ENCODE assay signal across 11 cellular contexts in genomic region chr19:2254052-2254872, GRCh38. TPM values are rescaled to one million over a fixed set of nuclear protein-coding genes. Genes with fewer than 3 reads are reported as not detected.
A peak's percentile ranks its signal among the peaks of the same experiment; 100 is the strongest.
DNase-seq lines count a peak whose midpoint lies in the region; ATAC-seq and TF ChIP-seq lines count a peak whose summit lies in the region.
"Had no signal": no experiment of that assay in that cellular context is flagged by ENCODE, and none has a peak within 500 bp of the region (broad histone marks: within the 10 kb centered on the region; RNA-seq: fewer than 3 reads in every experiment).

No MANE protein-coding gene starts in this region.

- WGBS in liver: 67% methylated on average over 21 of the region's 21 CpGs

- TF ChIP-seq CTCF in AG09319 (IDR thresholded peaks at IDR 0.05; ENCODE audit: low read depth, low read length) (peak; percentile 18), GM12865 (IDR thresholded peaks at IDR 0.05; ENCODE audit: insufficient read depth, low read depth, low read length, missing control alignments) (peak; percentile 8), liver (IDR thresholded peaks at IDR 0.05; ENCODE audit: low read depth, low read length, missing input control) (peak; percentile 7)

- no peak overlapping the region for H3K27ac Mint-ChIP-seq in central memory CD8-positive, alpha-beta T cell (ENCODE audit: low read depth)

- H3K4me1 Mint-ChIP-seq in central memory CD8-positive, alpha-beta T cell: peaks cover 8% of the 10 kb centered on the region

- intact Hi-C loops in sciatic nerve (cut with DNase I): no loop called here

- peaks cover 0 to 27% (median 1%) of the 10 kb centered on the region in 4 donors for H3K27me3 ChIP-seq in liver (ENCODE audit: control insufficient read depth in 4 of 4, insufficient read depth in 4 of 4, low read length in 3 of 4)

- H3K9me3 Mint-ChIP-seq in central memory CD8-positive, alpha-beta T cell: no peaks in the 10 kb centered on the region

- no peak for ATAC-seq in central memory CD8-positive, alpha-beta T cell (replicated peaks; ENCODE audit: extremely low read depth, poor library complexity, severe bottlenecking)
- no peak for ATAC-seq in GM18517 (IDR thresholded peaks at IDR 0.05; ENCODE audit: unreplicated experiment)
- no peak for ATAC-seq in GM21390 (IDR thresholded peaks at IDR 0.05; ENCODE audit: unreplicated experiment)
- no peak for ATAC-seq in HG03520 (IDR thresholded peaks at IDR 0.05; ENCODE audit: unreplicated experiment)
- ATAC-seq in sciatic nerve: no peak

- H3K27ac ChIP-seq in liver (ENCODE audit: low read depth in 1 of 2, low read length in 2 of 2): no peak overlapping the region

- H3K4me3 ChIP-seq in GM12865 (ENCODE audit: low read depth, low read length) (no peak overlapping the region), liver (ENCODE audit: low read depth in 1 of 3, low read length in 3 of 3) (no peak overlapping the region)

- H3K9ac ChIP-seq in liver (ENCODE audit: low read depth in 1 of 2, low read length in 2 of 2): no peak overlapping the region

- DNase-seq in AG09319 (ENCODE audit: extremely low read depth, low read depth) (no peak), GM12865 (ENCODE audit: low read depth) (no peak), sciatic nerve (ENCODE audit: low spot score) (no peak)
- DNase-seq in central memory CD8-positive, alpha-beta T cell (ENCODE audit: low spot score in 2 of 2): no peak
- DNase-seq: OCI-M1 had no signal

- no peaks in the 10 kb centered on the region for H3K36me3 ChIP-seq in liver (ENCODE audit: control insufficient read depth in 4 of 4, insufficient read depth in 3 of 4, low read depth in 1 of 4, low read length in 3 of 4)

- H3K4me3 Mint-ChIP-seq in central memory CD8-positive, alpha-beta T cell: peak overlapping the region; percentile 67

- TF ChIP-seq RAD21 in liver (IDR thresholded peaks at IDR 0.05): peak in 1 of 2 donors; percentile 49

- no peaks in the 10 kb centered on the region for H3K27me3 Mint-ChIP-seq in central memory CD8-positive, alpha-beta T cell

- H3K36me3 Mint-ChIP-seq in central memory CD8-positive, alpha-beta T cell (ENCODE audit: insufficient read depth): peaks cover 14% of the 10 kb centered on the region

- peaks cover 11 to 46% (median 26%) of the 10 kb centered on the region in 4 donors for H3K4me1 ChIP-seq in liver (ENCODE audit: control insufficient read depth in 4 of 4, insufficient read depth in 4 of 4, low read length in 3 of 4)

- H3K9me3 ChIP-seq in liver (ENCODE audit: control insufficient read depth in 4 of 4, low read length in 3 of 4): no peaks in the 10 kb centered on the region

TF ChIP-seq in liver, 16 proteins besides CTCF, POLR2A, EP300 and RAD21:
- TF ChIP-seq SP1 (IDR thresholded peaks at IDR 0.05) (no peak), HNF4A (conservative IDR thresholded peaks at IDR 0.05) (no peak), NR2F2 (IDR thresholded peaks at IDR 0.05) (no peak), GABPA (IDR thresholded peaks at IDR 0.05 in 1 of 2, conservative IDR thresholded peaks at IDR 0.05 in 1 of 2) (no peak), HNF4G (IDR thresholded peaks at IDR 0.05) (no peak)
- TF ChIP-seq, protein P1, sequence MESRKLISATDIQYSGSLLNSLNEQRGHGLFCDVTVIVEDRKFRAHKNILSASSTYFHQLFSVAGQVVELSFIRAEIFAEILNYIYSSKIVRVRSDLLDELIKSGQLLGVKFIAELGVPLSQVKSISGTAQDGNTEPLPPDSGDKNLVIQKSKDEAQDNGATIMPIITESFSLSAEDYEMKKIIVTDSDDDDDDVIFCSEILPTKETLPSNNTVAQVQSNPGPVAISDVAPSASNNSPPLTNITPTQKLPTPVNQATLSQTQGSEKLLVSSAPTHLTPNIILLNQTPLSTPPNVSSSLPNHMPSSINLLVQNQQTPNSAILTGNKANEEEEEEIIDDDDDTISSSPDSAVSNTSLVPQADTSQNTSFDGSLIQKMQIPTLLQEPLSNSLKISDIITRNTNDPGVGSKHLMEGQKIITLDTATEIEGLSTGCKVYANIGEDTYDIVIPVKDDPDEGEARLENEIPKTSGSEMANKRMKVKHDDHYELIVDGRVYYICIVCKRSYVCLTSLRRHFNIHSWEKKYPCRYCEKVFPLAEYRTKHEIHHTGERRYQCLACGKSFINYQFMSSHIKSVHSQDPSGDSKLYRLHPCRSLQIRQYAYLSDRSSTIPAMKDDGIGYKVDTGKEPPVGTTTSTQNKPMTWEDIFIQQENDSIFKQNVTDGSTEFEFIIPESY (IDR thresholded peaks at IDR 0.05): no peak
- TF ChIP-seq, protein P2, sequence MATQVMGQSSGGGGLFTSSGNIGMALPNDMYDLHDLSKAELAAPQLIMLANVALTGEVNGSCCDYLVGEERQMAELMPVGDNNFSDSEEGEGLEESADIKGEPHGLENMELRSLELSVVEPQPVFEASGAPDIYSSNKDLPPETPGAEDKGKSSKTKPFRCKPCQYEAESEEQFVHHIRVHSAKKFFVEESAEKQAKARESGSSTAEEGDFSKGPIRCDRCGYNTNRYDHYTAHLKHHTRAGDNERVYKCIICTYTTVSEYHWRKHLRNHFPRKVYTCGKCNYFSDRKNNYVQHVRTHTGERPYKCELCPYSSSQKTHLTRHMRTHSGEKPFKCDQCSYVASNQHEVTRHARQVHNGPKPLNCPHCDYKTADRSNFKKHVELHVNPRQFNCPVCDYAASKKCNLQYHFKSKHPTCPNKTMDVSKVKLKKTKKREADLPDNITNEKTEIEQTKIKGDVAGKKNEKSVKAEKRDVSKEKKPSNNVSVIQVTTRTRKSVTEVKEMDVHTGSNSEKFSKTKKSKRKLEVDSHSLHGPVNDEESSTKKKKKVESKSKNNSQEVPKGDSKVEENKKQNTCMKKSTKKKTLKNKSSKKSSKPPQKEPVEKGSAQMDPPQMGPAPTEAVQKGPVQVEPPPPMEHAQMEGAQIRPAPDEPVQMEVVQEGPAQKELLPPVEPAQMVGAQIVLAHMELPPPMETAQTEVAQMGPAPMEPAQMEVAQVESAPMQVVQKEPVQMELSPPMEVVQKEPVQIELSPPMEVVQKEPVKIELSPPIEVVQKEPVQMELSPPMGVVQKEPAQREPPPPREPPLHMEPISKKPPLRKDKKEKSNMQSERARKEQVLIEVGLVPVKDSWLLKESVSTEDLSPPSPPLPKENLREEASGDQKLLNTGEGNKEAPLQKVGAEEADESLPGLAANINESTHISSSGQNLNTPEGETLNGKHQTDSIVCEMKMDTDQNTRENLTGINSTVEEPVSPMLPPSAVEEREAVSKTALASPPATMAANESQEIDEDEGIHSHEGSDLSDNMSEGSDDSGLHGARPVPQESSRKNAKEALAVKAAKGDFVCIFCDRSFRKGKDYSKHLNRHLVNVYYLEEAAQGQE (IDR thresholded peaks at IDR 0.05): no peak

RNA-seq across cellular contexts. Expression of gene JSRP1, which starts 2.0 kb away (rescaled TPM):
- total RNA-seq in liver: under 1 TPM in 1 of 2 donors, not detected in 1; 0.25 TPM
- under 1 TPM; 0.39 to 0.45 TPM for polyA plus RNA-seq in liver
- not detected for total RNA-seq in sciatic nerve
- total RNA-seq: cerebellum, renal cortical epithelial cell had no signal

RNA-seq across cellular contexts. Expression of gene AMH, which starts 5.1 kb away (rescaled TPM):
- total RNA-seq in liver (under 1 TPM; 0.47 to 0.59 TPM), sciatic nerve (1.3 TPM)
- under 1 TPM in 1 of 2 donors, not detected in 1; 0.08 TPM for polyA plus RNA-seq in liver

RNA-seq across cellular contexts. Expression of gene SF3A2, which starts 17.6 kb away (rescaled TPM):
- 10 to 100 TPM; 12.9 to 32.0 TPM for total RNA-seq in liver
- polyA plus RNA-seq in liver: 10 to 100 TPM in 1 of 2 donors, 1 to 10 TPM in 1; 2.2 to 13.5 TPM
- total RNA-seq in sciatic nerve: 65.0 TPM

RNA-seq across cellular contexts. Expression of gene PLEKHJ1, which starts 18.1 kb away (rescaled TPM):
- total RNA-seq in liver (10 to 100 TPM; 22.2 to 44.5 TPM), sciatic nerve (34.2 TPM)
- 10 to 100 TPM; 36.5 to 37.4 TPM for polyA plus RNA-seq in liver

RNA-seq across cellular contexts. Expression of gene PEAK3, which starts 27.7 kb away (rescaled TPM):
- total RNA-seq in liver (under 1 TPM; 0.09 to 0.67 TPM), sciatic nerve (0.71 TPM)
- under 1 TPM; 0.21 to 0.42 TPM for polyA plus RNA-seq in liver
- total RNA-seq: cerebellum had no signal
